Comparison of ENCODE assay signal across 2 cellular contexts in the genomic region with DNA sequence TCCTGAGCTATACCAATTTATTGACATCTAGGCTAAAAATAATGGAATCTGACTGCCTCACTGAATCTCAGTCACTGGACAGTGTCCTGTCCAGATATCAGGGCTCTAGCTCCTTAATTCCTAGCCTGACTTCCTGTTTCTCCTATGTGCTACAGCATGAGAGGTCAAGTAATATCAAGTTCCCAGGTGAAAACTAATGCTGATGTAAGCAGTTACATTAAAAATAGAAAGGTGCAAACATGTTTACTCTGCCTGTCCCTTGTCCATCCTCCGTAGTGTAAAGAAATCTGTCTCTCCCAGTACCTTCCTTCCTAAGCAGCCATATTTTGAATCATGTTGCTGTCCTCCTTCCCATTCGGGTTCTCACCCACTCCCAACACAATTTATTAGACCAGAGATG.
TF ChIP-seq lines count a peak whose summit lies in the region.

No MANE protein-coding gene starts in this region.

TF ChIP-seq in A549, 52 proteins besides CTCF, POLR2A, EP300 and RAD21:
- peak; percentile 55 for TF ChIP-seq MAFK (IDR thresholded peaks at IDR 0.05; ENCODE audit: partially characterized antibody)
- no peak for TF ChIP-seq FOSL2 (IDR thresholded peaks at IDR 0.05)
- no peak for TF ChIP-seq FOSL2 (CRISPR knock-in tag; IDR thresholded peaks at IDR 0.05)
- TF ChIP-seq, protein P1, sequence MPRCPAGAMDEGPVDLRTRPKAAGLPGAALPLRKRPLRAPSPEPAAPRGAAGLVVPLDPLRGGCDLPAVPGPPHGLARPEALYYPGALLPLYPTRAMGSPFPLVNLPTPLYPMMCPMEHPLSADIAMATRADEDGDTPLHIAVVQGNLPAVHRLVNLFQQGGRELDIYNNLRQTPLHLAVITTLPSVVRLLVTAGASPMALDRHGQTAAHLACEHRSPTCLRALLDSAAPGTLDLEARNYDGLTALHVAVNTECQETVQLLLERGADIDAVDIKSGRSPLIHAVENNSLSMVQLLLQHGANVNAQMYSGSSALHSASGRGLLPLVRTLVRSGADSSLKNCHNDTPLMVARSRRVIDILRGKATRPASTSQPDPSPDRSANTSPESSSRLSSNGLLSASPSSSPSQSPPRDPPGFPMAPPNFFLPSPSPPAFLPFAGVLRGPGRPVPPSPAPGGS (IDR thresholded peaks at IDR 0.05), result no peak
- no peak for TF ChIP-seq ZSCAN20 (CRISPR knock-in tag; IDR thresholded peaks at IDR 0.05)
- no peak for TF ChIP-seq TFCP2L1 (CRISPR knock-in tag; IDR thresholded peaks at IDR 0.05)

TF ChIP-seq in IMR-90, 13 proteins besides CTCF, POLR2A, EP300 and RAD21:
- no peak for TF ChIP-seq NFE2L2 (IDR thresholded peaks at IDR 0.05; ENCODE audit: low read depth, low read length)
- TF ChIP-seq MAFK (IDR thresholded peaks at IDR 0.05; ENCODE audit: low read depth, low read length), result peak; percentile 61
TF ChIP-seq in IMR-90: peak in this region for 1.
